ENCODE assay signal across 8 cellular contexts in genomic region chrX:109709129-109709631, GRCh38.
DNase-seq lines count a peak whose midpoint lies in the region; ATAC-seq lines count a peak whose summit lies in the region.

No MANE protein-coding gene starts in this region.

- peak; percentile 78 for DNase-seq in NOMO-1 treated with DMSO at 0.1 percent for 48 hours (lab: John Stamatoyannopoulos, UW; ENCODE audit: unreplicated experiment)
- peak; percentile 39 for DNase-seq in fibroblast of gingiva (ENCODE audit: low read depth)
- DNase-seq in NCI-H2227 (lab: John Stamatoyannopoulos, UW; ENCODE audit: unreplicated experiment): no peak
- DNase-seq in NCI-H526 (lab: John Stamatoyannopoulos, UW): no peak
- DNase-seq in activated CD8-positive, alpha-beta memory T cell treated with anti-CD3 and anti-CD28 coated beads for 24 hours: no peak

- ATAC-seq in GM18520 (IDR thresholded peaks at IDR 0.05; ENCODE audit: unreplicated experiment): peak; percentile 35
- ATAC-seq in HG02610 (IDR thresholded peaks at IDR 0.05; ENCODE audit: unreplicated experiment): peak; percentile 80

- H3K9me3 Mint-ChIP-seq in stimulated activated naive CD8-positive, alpha-beta T cell treated with anti-CD3 and anti-CD28 coated beads, Interleukin-15, Interleukin-2, amounts not matched to agents 100 ng/mL and 50 ng/mL, for 24 hours: no peaks in the 10 kb centered on the region

- H3K4me1 Mint-ChIP-seq in stimulated activated naive CD8-positive, alpha-beta T cell treated with anti-CD3 and anti-CD28 coated beads, Interleukin-15, Interleukin-2, amounts not matched to agents 100 ng/mL and 50 ng/mL, for 24 hours (ENCODE audit: low read depth): peaks cover 80% of the 10 kb centered on the region

- peaks cover 23% of the 10 kb centered on the region for H3K36me3 Mint-ChIP-seq in stimulated activated naive CD8-positive, alpha-beta T cell treated with anti-CD3 and anti-CD28 coated beads, Interleukin-15, Interleukin-2, amounts not matched to agents 100 ng/mL and 50 ng/mL, for 24 hours (ENCODE audit: low read depth)

- peak overlapping the region; percentile 86 for H3K27ac Mint-ChIP-seq in stimulated activated naive CD8-positive, alpha-beta T cell treated with anti-CD3 and anti-CD28 coated beads, Interleukin-15, Interleukin-2, amounts not matched to agents 100 ng/mL and 50 ng/mL, for 24 hours

- peak overlapping the region; percentile 62 for H3K4me3 Mint-ChIP-seq in stimulated activated naive CD8-positive, alpha-beta T cell treated with anti-CD3 and anti-CD28 coated beads, Interleukin-15, Interleukin-2, amounts not matched to agents 100 ng/mL and 50 ng/mL, for 24 hours

- no peaks in the 10 kb centered on the region for H3K27me3 Mint-ChIP-seq in stimulated activated naive CD8-positive, alpha-beta T cell treated with anti-CD3 and anti-CD28 coated beads, Interleukin-15, Interleukin-2, amounts not matched to agents 100 ng/mL and 50 ng/mL, for 24 hours

Comparison
In these comparisons a context has a peak if more than half of its experiments do, and no peak if none do; other contexts are left out.
1. DNase-seq: peak in NOMO-1 treated with DMSO at 0.1 percent for 48 hours (single experiment) and fibroblast of gingiva (single experiment); none in NCI-H2227 (single experiment), NCI-H526 (0 of 2) and activated CD8-positive, alpha-beta memory T cell treated with anti-CD3 and anti-CD28 coated beads for 24 hours (single experiment).